8 cellular contexts compared by ENCODE assay signal in the genomic region with DNA sequence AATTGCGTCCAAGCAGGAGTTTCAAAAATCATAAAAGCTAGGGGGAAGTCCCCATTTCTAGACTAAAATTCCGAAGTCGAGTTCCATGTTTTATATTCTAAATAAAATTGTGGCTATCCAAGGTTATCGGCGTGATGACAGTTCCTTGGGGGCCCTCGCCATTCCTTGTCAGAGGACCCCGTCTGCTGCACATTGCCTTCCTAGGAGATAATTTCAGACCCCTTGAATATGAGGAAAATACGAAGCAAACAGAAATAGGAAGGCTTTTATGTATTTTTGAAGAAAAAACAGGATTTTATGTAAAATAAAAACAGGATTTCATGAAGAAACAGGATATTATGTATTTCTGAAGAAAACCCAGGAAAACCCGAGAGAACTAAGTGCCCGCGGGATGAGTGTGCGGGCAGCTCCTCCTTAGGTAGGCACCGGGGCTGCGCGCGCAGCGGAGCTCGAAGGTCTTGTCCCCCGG. TPM values are rescaled to one million over a fixed set of nuclear protein-coding genes. Genes with fewer than 3 reads are reported as not detected.
DNase-seq lines count a peak whose midpoint lies in the region; ATAC-seq and TF ChIP-seq lines count a peak whose summit lies in the region.

No MANE protein-coding gene starts in this region.

- H3K4me3 Mint-ChIP-seq in natural killer cell treated with Interleukin-12 subunit alpha and Interleukin-12 subunit beta and Interleukin-15 and Interleukin-18, amount 100 ng/mL, for 72 hours = peak overlapping the region; percentile 86

- ATAC-seq in natural killer cell treated with Interleukin-12 subunit alpha and Interleukin-12 subunit beta and Interleukin-15 and Interleukin-18, amount 100 ng/mL, for 72 hours = no peak

- H3K79me2 ChIP-seq in MM.1S (ENCODE audit: low read length) = peaks cover 42% of the 10 kb centered on the region

- H3K9ac ChIP-seq in BLaER1 treated with 17β-estradiol and CSF1 and Interleukin-3, amounts not matched to agents 10 nM and 100 nM = peak overlapping the region; percentile 86 to 92 (median 89)
- H3K9ac ChIP-seq in MM.1S (ENCODE audit: low read length) (peak overlapping the region; percentile 67), duodenal mucosa (ENCODE audit: low read depth in 1 of 2, low read length in 2 of 2) (peak overlapping the region; percentile 59 to 67)

- no peaks in the 10 kb centered on the region for H3K9me2 ChIP-seq in MM.1S (replicated peaks; ENCODE audit: insufficient read depth, low read length)

- TF ChIP-seq CTCF in MM.1S (IDR thresholded peaks at IDR 0.05; ENCODE audit: low read length) (no peak), GM10248 (IDR thresholded peaks at IDR 0.05; ENCODE audit: control extremely low read depth, extremely low read depth, low read depth, missing control alignments) (no peak)

- POLR2A ChIA-PET in GM10248 (lab: Yijun Ruan, JAX) = no interaction called here

- DNase-seq in MM.1S (no peak), DMS 273 (lab: John Stamatoyannopoulos, UW; ENCODE audit: unreplicated experiment) (no peak), GM10248 (ENCODE audit: extremely low spot score) (no peak), COLO829 (ENCODE audit: low spot score) (no peak), NAMALWA (ENCODE audit: low spot score) (no peak)
- no peak for DNase-seq in natural killer cell treated with Interleukin-12 subunit alpha and Interleukin-12 subunit beta and Interleukin-15 and Interleukin-18, amount 100 ng/mL, for 72 hours (ENCODE audit: low spot score)

- H3F3A ChIP-seq in MM.1S (ENCODE audit: insufficient read depth, low read length) = peaks cover 25% of the 10 kb centered on the region

- peak overlapping the region; percentile 84 to 97 for H3K27ac Mint-ChIP-seq in natural killer cell treated with Interleukin-12 subunit alpha and Interleukin-12 subunit beta and Interleukin-15 and Interleukin-18, amount 100 ng/mL, for 72 hours

- peaks cover 26 to 67% (median 44%) of the 10 kb centered on the region in 10 experiments for H3K4me1 ChIP-seq in BLaER1 treated with 17β-estradiol and CSF1 and Interleukin-3, amounts not matched to agents 10 nM and 100 nM
- H3K4me1 ChIP-seq in MM.1S (ENCODE audit: low read length) (peaks cover 25% of the 10 kb centered on the region), duodenal mucosa (ENCODE audit: control insufficient read depth in 1 of 2, insufficient read depth in 2 of 2, low read length in 2 of 2) (peaks cover 38 to 39% of the 10 kb centered on the region in 2 donors)

- peak overlapping the region; percentile 72 to 91 (median 87); a peak in 21 of 22 replicates for H3K27ac ChIP-seq in BLaER1 treated with 17β-estradiol and CSF1 and Interleukin-3, amounts not matched to agents 10 nM and 100 nM
- H3K27ac ChIP-seq in MM.1S (ENCODE audit: low read length) (peak overlapping the region; percentile 85; the same call in 1 of the 2 replicates), duodenal mucosa (ENCODE audit: low read depth, low read length) (peak overlapping the region; percentile 61)

- peaks cover 10 to 40% (median 34%) of the 10 kb centered on the region in 11 experiments; a peak in 15 of 22 replicates for H4K20me1 ChIP-seq in BLaER1 treated with 17β-estradiol and CSF1 and Interleukin-3, amounts not matched to agents 10 nM and 100 nM
- H4K20me1 ChIP-seq in MM.1S (ENCODE audit: insufficient read depth, low read length) = no peaks in the 10 kb centered on the region

- peaks cover 33 to 42% of the 10 kb centered on the region in 2 donors for H3K4me1 Mint-ChIP-seq in natural killer cell treated with Interleukin-12 subunit alpha and Interleukin-12 subunit beta and Interleukin-15 and Interleukin-18, amount 100 ng/mL, for 72 hours (ENCODE audit: low read depth in 2 of 2)

- no peaks in the 10 kb centered on the region for H3K27me3 Mint-ChIP-seq in natural killer cell treated with Interleukin-12 subunit alpha and Interleukin-12 subunit beta and Interleukin-15 and Interleukin-18, amount 100 ng/mL, for 72 hours

- peak overlapping the region; percentile 82 to 99 (median 89) for H3K4me2 ChIP-seq in BLaER1 treated with 17β-estradiol and CSF1 and Interleukin-3, amounts not matched to agents 10 nM and 100 nM
- peak overlapping the region; percentile 63 for H3K4me2 ChIP-seq in MM.1S (ENCODE audit: low read depth, low read length)

- CTCF ChIA-PET in GM10248 (lab: Yijun Ruan, JAX) = interaction anchor here (1.1 to 1.4 kb wide), 3 partner anchors 38 to 65 kb away, joined by 3 to 4 read pairs (median 3); no protein-coding TSS in a partner anchor

- H2AFZ ChIP-seq in MM.1S (ENCODE audit: low read length) = peak overlapping the region; percentile 64

- no peaks in the 10 kb centered on the region for H3K27me3 ChIP-seq in BLaER1 treated with 17β-estradiol and CSF1 and Interleukin-3, amounts not matched to agents 10 nM and 100 nM
- H3K27me3 ChIP-seq in MM.1S (replicated peaks; ENCODE audit: insufficient read depth, low read length) (no peaks in the 10 kb centered on the region), duodenal mucosa (ENCODE audit: control insufficient read depth in 1 of 2, insufficient read depth in 2 of 2, low read length in 2 of 2) (no peaks in the 10 kb centered on the region)

- peaks cover 0 to 3% (median 0%) of the 10 kb centered on the region in 11 experiments; a peak in 3 of 22 replicates for H3K36me3 ChIP-seq in BLaER1 treated with 17β-estradiol and CSF1 and Interleukin-3, amounts not matched to agents 10 nM and 100 nM
- H3K36me3 ChIP-seq in MM.1S (replicated peaks; ENCODE audit: insufficient read depth, low read length) = no peaks in the 10 kb centered on the region
- H3K36me3 ChIP-seq in duodenal mucosa (ENCODE audit: control insufficient read depth in 1 of 2, insufficient read depth in 2 of 2, low read length in 2 of 2) = no peaks in the 10 kb centered on the region

- no peaks in the 10 kb centered on the region for H3K9me3 Mint-ChIP-seq in natural killer cell treated with Interleukin-12 subunit alpha and Interleukin-12 subunit beta and Interleukin-15 and Interleukin-18, amount 100 ng/mL, for 72 hours

- no peaks in the 10 kb centered on the region for H3K9me3 ChIP-seq in BLaER1 treated with 17β-estradiol and CSF1 and Interleukin-3, amounts not matched to agents 10 nM and 100 nM (replicated peaks in 1 of 11)
- no peaks in the 10 kb centered on the region for H3K9me3 ChIP-seq in MM.1S (replicated peaks; ENCODE audit: insufficient read depth, low read length)
- no peaks in the 10 kb centered on the region for H3K9me3 ChIP-seq in duodenal mucosa (ENCODE audit: control insufficient read depth in 1 of 2, low read length in 2 of 2)

- H3K4me3 ChIP-seq in BLaER1 treated with 17β-estradiol and CSF1 and Interleukin-3, amounts not matched to agents 10 nM and 100 nM = peak overlapping the region; percentile 74 to 90 (median 83)
- peak overlapping the region; percentile 73 for H3K4me3 ChIP-seq in MM.1S (ENCODE audit: low read length)
- H3K4me3 ChIP-seq in duodenal mucosa (ENCODE audit: low read depth in 1 of 2, low read length in 2 of 2) = peak overlapping the region; percentile 58 to 65

- H3K36me3 Mint-ChIP-seq in natural killer cell treated with Interleukin-12 subunit alpha and Interleukin-12 subunit beta and Interleukin-15 and Interleukin-18, amount 100 ng/mL, for 72 hours = no peaks in the 10 kb centered on the region

RNA-seq across cellular contexts. Expression of a gene that starts 0.5 kb away (rescaled TPM):
- 10 to 100 TPM; 36.7 to 41.2 TPM for total RNA-seq in natural killer cell treated with Interleukin-12 subunit alpha and Interleukin-12 subunit beta and Interleukin-15 and Interleukin-18, amount 100 ng/mL, for 72 hours

RNA-seq across cellular contexts. Expression of a gene that starts 1.4 kb away (rescaled TPM):
- 1 to 10 TPM; 2.1 TPM for total RNA-seq in natural killer cell treated with Interleukin-12 subunit alpha and Interleukin-12 subunit beta and Interleukin-15 and Interleukin-18, amount 100 ng/mL, for 72 hours

RNA-seq across cellular contexts. Expression of a gene that starts 28.6 kb away (rescaled TPM):
- 1 to 10 TPM; 1.5 to 2.8 TPM for total RNA-seq in natural killer cell treated with Interleukin-12 subunit alpha and Interleukin-12 subunit beta and Interleukin-15 and Interleukin-18, amount 100 ng/mL, for 72 hours

RNA-seq across cellular contexts. Expression of a gene that starts 28.8 kb away (rescaled TPM):
- 10 to 100 TPM; 24.7 to 44.1 TPM for total RNA-seq in natural killer cell treated with Interleukin-12 subunit alpha and Interleukin-12 subunit beta and Interleukin-15 and Interleukin-18, amount 100 ng/mL, for 72 hours
